1 cellular context compared by ENCODE assay signal in the genomic region with DNA sequence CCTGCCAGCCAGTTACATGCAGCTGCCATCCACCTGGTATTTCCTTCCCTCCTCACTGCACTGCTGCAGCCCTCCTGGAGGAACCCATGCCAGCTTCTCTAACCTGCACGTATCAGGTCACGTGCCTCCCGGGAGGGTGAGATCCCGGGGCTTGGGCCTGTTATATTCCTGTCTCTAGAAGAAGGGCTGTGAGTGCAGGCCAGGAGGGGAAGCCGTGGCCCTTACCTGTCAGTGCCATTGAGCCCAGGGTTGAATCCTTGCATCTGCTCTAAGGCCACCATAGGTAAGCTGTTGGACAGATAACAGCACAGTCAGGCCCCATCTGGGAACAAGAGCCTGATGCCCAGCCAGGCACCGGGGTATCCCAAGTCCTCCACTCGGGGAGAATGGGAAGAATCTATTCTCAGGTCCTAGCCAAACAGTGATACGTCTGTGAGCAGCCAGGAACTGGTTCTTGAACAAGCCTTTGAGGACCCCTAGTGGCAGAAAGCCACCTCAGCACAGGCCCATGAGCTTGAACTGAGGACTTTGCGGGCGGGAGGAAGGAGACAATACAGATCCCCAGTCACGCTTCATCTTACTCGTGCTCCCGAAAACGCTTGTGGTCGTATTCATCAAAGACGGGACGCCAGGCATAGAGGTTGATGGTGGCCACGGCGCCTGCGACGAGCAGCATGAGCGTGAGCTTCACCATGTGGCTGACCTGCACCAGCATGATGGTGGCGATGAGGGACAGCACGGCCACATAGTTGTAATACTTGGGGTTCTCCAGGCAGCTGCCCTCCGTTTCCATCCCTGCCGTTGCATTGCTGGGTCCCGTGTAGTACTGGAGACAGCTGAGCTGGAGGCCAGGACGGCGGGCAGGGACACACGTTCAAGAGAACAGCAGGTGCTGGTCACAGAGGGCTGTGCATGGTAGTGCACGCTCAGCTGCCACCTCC.
TF ChIP-seq lines count a peak whose summit lies in the region.

No MANE protein-coding gene starts in this region.

TF ChIP-seq in K562, 482 proteins besides CTCF, POLR2A, EP300 and RAD21 (continued from another document and continues in another):
- TF ChIP-seq, protein P1, sequence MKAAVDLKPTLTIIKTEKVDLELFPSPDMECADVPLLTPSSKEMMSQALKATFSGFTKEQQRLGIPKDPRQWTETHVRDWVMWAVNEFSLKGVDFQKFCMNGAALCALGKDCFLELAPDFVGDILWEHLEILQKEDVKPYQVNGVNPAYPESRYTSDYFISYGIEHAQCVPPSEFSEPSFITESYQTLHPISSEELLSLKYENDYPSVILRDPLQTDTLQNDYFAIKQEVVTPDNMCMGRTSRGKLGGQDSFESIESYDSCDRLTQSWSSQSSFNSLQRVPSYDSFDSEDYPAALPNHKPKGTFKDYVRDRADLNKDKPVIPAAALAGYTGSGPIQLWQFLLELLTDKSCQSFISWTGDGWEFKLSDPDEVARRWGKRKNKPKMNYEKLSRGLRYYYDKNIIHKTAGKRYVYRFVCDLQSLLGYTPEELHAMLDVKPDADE (conservative IDR thresholded peaks at IDR 0.05; ENCODE audit: control insufficient read depth, low read depth, low read length) = no peak
- TF ChIP-seq POLR2G (IDR thresholded peaks at IDR 0.05; ENCODE audit: low read depth, low read length) (peak; percentile 70; the same call in 1 of the 2 replicates), ZNF436 (CRISPR knock-in tag; IDR thresholded peaks at IDR 0.05) (no peak), BHLHE40 (IDR thresholded peaks at IDR 0.05; ENCODE audit: low read length) (0 out of 2 replicates have a peak, but pooled peaks have one; percentile 28), HINFP (tag; conservative IDR thresholded peaks at IDR 0.05; ENCODE audit: low read depth) (no peak), HLTF (IDR thresholded peaks at IDR 0.05) (no peak), GTF2F1 (IDR thresholded peaks at IDR 0.05; ENCODE audit: low read depth, low read length) (no peak), GABPB1 (CRISPR knock-in tag; IDR thresholded peaks at IDR 0.05) (peak; percentile 39; the same call in 1 of the 2 replicates), SUPT5H (IDR thresholded peaks at IDR 0.05) (peak; percentile 46; the same call in 1 of the 2 replicates), ZNF212 (CRISPR knock-in tag; IDR thresholded peaks at IDR 0.05) (no peak), MBD1 (CRISPR knock-in tag; IDR thresholded peaks at IDR 0.05) (no peak), CCNT2 (IDR thresholded peaks at IDR 0.05; ENCODE audit: borderline replicate concordance, extremely low read depth, insufficient read length, low read depth, low read length) (no peak), GATAD2B (IDR thresholded peaks at IDR 0.05; ENCODE audit: borderline replicate concordance) (no peak), KAT8 (IDR thresholded peaks at IDR 0.05; ENCODE audit: low read depth) (no peak), C11orf30 (IDR thresholded peaks at IDR 0.05; ENCODE audit: low read depth) (no peak), ZBED1 (IDR thresholded peaks at IDR 0.05) (no peak), PTRF (tag; IDR thresholded peaks at IDR 0.05) (no peak), ZNF224 (CRISPR knock-in tag; IDR thresholded peaks at IDR 0.05) (no peak), ZNF395 (CRISPR knock-in tag; IDR thresholded peaks at IDR 0.05) (no peak), ETS2 (tag; IDR thresholded peaks at IDR 0.05; ENCODE audit: borderline replicate concordance, poor library complexity, severe bottlenecking) (no peak), ZNF75A (CRISPR knock-in tag; IDR thresholded peaks at IDR 0.05) (no peak), EZH2 (IDR thresholded peaks at IDR 0.05; ENCODE audit: borderline replicate concordance, low read depth, low read length) (no peak), ELF4 (CRISPR knock-in tag; IDR thresholded peaks at IDR 0.05) (no peak), ZKSCAN1 (IDR thresholded peaks at IDR 0.05; ENCODE audit: low read depth, low read length) (no peak), PTBP1 (IDR thresholded peaks at IDR 0.05; ENCODE audit: low read depth, low read length) (no peak), TEAD4 (IDR thresholded peaks at IDR 0.05; ENCODE audit: low read length) (peak; percentile 33; the same call in 1 of the 2 replicates), TEAD4 (CRISPR knock-in tag; IDR thresholded peaks at IDR 0.05; ENCODE audit: borderline replicate concordance) (no peak), PHF21A (IDR thresholded peaks at IDR 0.05; ENCODE audit: borderline replicate concordance, low read depth) (no peak), BDP1 (IDR thresholded peaks at IDR 0.05; ENCODE audit: insufficient read depth, insufficient read length) (no peak), SMAD3 (CRISPR knock-in tag; conservative IDR thresholded peaks at IDR 0.05) (no peak), KHSRP (IDR thresholded peaks at IDR 0.05) (no peak), CGGBP1 (CRISPR knock-in tag; IDR thresholded peaks at IDR 0.05) (no peak), CC2D1A (IDR thresholded peaks at IDR 0.05) (0 out of 2 replicates have a peak, but pooled peaks have one; percentile 31), ZNF347 (CRISPR knock-in tag; IDR thresholded peaks at IDR 0.05; ENCODE audit: low read depth) (no peak), XRCC3 (IDR thresholded peaks at IDR 0.05) (no peak), NBN (IDR thresholded peaks at IDR 0.05; ENCODE audit: low read depth) (no peak), CTBP1 (IDR thresholded peaks at IDR 0.05; ENCODE audit: borderline replicate concordance) (no peak; the same call in 1 of the 2 replicates)
- TF ChIP-seq, protein P2, sequence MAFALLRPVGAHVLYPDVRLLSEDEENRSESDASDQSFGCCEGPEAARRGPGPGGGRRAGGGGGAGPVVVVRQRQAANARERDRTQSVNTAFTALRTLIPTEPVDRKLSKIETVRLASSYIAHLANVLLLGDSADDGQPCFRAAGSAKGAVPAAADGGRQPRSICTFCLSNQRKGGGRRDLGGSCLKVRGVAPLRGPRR (CRISPR knock-in tag; IDR thresholded peaks at IDR 0.05) = no peak
- TF ChIP-seq, protein P3, sequence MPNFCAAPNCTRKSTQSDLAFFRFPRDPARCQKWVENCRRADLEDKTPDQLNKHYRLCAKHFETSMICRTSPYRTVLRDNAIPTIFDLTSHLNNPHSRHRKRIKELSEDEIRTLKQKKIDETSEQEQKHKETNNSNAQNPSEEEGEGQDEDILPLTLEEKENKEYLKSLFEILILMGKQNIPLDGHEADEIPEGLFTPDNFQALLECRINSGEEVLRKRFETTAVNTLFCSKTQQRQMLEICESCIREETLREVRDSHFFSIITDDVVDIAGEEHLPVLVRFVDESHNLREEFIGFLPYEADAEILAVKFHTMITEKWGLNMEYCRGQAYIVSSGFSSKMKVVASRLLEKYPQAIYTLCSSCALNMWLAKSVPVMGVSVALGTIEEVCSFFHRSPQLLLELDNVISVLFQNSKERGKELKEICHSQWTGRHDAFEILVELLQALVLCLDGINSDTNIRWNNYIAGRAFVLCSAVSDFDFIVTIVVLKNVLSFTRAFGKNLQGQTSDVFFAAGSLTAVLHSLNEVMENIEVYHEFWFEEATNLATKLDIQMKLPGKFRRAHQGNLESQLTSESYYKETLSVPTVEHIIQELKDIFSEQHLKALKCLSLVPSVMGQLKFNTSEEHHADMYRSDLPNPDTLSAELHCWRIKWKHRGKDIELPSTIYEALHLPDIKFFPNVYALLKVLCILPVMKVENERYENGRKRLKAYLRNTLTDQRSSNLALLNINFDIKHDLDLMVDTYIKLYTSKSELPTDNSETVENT (CRISPR knock-in tag; IDR thresholded peaks at IDR 0.05) = no peak
- TF ChIP-seq, protein P4, sequence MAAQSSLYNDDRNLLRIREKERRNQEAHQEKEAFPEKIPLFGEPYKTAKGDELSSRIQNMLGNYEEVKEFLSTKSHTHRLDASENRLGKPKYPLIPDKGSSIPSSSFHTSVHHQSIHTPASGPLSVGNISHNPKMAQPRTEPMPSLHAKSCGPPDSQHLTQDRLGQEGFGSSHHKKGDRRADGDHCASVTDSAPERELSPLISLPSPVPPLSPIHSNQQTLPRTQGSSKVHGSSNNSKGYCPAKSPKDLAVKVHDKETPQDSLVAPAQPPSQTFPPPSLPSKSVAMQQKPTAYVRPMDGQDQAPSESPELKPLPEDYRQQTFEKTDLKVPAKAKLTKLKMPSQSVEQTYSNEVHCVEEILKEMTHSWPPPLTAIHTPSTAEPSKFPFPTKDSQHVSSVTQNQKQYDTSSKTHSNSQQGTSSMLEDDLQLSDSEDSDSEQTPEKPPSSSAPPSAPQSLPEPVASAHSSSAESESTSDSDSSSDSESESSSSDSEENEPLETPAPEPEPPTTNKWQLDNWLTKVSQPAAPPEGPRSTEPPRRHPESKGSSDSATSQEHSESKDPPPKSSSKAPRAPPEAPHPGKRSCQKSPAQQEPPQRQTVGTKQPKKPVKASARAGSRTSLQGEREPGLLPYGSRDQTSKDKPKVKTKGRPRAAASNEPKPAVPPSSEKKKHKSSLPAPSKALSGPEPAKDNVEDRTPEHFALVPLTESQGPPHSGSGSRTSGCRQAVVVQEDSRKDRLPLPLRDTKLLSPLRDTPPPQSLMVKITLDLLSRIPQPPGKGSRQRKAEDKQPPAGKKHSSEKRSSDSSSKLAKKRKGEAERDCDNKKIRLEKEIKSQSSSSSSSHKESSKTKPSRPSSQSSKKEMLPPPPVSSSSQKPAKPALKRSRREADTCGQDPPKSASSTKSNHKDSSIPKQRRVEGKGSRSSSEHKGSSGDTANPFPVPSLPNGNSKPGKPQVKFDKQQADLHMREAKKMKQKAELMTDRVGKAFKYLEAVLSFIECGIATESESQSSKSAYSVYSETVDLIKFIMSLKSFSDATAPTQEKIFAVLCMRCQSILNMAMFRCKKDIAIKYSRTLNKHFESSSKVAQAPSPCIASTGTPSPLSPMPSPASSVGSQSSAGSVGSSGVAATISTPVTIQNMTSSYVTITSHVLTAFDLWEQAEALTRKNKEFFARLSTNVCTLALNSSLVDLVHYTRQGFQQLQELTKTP (IDR thresholded peaks at IDR 0.05; ENCODE audit: low read depth in 1 of 2, partially characterized antibody in 2 of 2) = no peak
- TF ChIP-seq, protein P5, sequence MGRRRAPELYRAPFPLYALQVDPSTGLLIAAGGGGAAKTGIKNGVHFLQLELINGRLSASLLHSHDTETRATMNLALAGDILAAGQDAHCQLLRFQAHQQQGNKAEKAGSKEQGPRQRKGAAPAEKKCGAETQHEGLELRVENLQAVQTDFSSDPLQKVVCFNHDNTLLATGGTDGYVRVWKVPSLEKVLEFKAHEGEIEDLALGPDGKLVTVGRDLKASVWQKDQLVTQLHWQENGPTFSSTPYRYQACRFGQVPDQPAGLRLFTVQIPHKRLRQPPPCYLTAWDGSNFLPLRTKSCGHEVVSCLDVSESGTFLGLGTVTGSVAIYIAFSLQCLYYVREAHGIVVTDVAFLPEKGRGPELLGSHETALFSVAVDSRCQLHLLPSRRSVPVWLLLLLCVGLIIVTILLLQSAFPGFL (CRISPR knock-in tag; IDR thresholded peaks at IDR 0.05) = no peak
- TF ChIP-seq, protein P6, sequence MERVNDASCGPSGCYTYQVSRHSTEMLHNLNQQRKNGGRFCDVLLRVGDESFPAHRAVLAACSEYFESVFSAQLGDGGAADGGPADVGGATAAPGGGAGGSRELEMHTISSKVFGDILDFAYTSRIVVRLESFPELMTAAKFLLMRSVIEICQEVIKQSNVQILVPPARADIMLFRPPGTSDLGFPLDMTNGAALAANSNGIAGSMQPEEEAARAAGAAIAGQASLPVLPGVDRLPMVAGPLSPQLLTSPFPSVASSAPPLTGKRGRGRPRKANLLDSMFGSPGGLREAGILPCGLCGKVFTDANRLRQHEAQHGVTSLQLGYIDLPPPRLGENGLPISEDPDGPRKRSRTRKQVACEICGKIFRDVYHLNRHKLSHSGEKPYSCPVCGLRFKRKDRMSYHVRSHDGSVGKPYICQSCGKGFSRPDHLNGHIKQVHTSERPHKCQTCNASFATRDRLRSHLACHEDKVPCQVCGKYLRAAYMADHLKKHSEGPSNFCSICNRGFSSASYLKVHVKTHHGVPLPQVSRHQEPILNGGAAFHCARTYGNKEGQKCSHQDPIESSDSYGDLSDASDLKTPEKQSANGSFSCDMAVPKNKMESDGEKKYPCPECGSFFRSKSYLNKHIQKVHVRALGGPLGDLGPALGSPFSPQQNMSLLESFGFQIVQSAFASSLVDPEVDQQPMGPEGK (CRISPR knock-in tag; IDR thresholded peaks at IDR 0.05; ENCODE audit: borderline replicate concordance) = no peak
- TF ChIP-seq, protein P7, sequence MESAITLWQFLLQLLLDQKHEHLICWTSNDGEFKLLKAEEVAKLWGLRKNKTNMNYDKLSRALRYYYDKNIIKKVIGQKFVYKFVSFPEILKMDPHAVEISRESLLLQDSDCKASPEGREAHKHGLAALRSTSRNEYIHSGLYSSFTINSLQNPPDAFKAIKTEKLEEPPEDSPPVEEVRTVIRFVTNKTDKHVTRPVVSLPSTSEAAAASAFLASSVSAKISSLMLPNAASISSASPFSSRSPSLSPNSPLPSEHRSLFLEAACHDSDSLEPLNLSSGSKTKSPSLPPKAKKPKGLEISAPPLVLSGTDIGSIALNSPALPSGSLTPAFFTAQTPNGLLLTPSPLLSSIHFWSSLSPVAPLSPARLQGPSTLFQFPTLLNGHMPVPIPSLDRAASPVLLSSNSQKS (CRISPR knock-in tag; IDR thresholded peaks at IDR 0.05) = no peak
